In the genomic region with DNA sequence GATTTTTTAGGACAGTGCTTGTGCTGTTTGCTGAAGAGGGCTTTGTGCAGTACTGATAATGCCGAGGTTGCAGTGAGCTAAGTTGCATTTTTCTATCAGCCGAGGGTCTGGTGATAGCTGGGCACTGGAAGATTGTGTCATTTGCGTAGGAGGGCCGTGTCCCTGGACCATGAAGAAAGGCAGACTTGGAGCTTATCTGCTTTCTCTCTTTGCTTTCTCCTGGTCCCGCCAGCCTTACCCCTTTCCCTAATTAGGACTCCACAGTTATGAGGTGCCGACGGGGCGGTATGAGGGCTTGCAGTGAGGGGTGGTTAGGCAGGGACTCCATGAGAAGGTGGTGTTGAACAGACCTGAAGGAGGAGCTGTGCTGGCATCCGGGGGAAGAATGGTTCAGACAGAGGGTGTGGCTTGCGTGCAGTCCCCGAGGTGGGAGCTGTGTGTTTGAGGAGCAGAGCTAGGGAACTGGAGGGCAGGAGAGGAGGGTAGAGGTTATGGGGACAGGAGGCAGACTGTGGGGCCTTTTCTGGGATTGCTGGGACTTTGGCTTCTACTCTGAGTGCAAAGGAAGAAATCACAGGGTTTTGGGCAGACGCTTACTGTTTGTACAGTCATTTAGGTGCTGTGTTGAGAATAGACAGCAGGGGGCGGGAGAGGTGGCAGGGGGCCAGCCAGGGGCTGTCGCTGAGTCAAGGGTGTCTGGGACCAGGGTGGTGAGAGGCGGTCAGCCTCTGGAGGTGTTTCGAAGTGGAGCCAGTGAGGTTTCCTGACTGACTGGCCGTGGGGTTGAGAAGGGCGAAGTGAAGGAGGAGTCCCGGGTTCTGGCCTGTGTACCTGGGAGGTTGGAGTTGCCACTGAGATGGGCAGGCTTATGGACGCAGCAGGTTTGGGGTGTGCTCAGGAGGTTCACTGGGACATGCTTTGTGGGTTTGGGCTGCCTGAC, we compare ENCODE assay signal across 1 cellular context.
TF ChIP-seq lines count a peak whose summit lies in the region.

No MANE protein-coding gene starts in this region.

TF ChIP-seq in HEK293, 187 proteins besides CTCF, POLR2A, EP300 and RAD21 (continued from another document):
- TF ChIP-seq, protein P1, sequence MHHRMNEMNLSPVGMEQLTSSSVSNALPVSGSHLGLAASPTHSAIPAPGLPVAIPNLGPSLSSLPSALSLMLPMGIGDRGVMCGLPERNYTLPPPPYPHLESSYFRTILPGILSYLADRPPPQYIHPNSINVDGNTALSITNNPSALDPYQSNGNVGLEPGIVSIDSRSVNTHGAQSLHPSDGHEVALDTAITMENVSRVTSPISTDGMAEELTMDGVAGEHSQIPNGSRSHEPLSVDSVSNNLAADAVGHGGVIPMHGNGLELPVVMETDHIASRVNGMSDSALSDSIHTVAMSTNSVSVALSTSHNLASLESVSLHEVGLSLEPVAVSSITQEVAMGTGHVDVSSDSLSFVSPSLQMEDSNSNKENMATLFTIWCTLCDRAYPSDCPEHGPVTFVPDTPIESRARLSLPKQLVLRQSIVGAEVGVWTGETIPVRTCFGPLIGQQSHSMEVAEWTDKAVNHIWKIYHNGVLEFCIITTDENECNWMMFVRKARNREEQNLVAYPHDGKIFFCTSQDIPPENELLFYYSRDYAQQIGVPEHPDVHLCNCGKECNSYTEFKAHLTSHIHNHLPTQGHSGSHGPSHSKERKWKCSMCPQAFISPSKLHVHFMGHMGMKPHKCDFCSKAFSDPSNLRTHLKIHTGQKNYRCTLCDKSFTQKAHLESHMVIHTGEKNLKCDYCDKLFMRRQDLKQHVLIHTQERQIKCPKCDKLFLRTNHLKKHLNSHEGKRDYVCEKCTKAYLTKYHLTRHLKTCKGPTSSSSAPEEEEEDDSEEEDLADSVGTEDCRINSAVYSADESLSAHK (tag by site-specific recombination; IDR thresholded peaks at IDR 0.05): no peak
- peak; percentile 38 for TF ChIP-seq SP3 (tag by site-specific recombination; IDR thresholded peaks at IDR 0.05)
- TF ChIP-seq GLIS1 (tag by site-specific recombination; IDR thresholded peaks at IDR 0.05): peak; percentile 48; the same call in 1 of the 2 replicates
- 0 out of 2 replicates have a peak, but pooled peaks have one; percentile 28 for TF ChIP-seq ZNF629 (tag by site-specific recombination; IDR thresholded peaks at IDR 0.05)
- TF ChIP-seq ZNF837 (tag by site-specific recombination; IDR thresholded peaks at IDR 0.05): no peak
- TF ChIP-seq EGR2 (tag by site-specific recombination; IDR thresholded peaks at IDR 0.05; ENCODE audit: low read depth): peak; percentile 69
- TF ChIP-seq ELK4 (IDR thresholded peaks at IDR 0.05; ENCODE audit: borderline replicate concordance, low read depth, low read length): no peak
- TF ChIP-seq ZNF623 (tag by site-specific recombination; IDR thresholded peaks at IDR 0.05): no peak
- TF ChIP-seq MZF1 (tag by site-specific recombination; IDR thresholded peaks at IDR 0.05; ENCODE audit: borderline replicate concordance): no peak
- TF ChIP-seq ZFHX2 (tag by site-specific recombination; conservative IDR thresholded peaks at IDR 0.05): peak; percentile 55
- no peak for TF ChIP-seq ZNF114 (tag by site-specific recombination; IDR thresholded peaks at IDR 0.05)
- TF ChIP-seq, protein P2, sequence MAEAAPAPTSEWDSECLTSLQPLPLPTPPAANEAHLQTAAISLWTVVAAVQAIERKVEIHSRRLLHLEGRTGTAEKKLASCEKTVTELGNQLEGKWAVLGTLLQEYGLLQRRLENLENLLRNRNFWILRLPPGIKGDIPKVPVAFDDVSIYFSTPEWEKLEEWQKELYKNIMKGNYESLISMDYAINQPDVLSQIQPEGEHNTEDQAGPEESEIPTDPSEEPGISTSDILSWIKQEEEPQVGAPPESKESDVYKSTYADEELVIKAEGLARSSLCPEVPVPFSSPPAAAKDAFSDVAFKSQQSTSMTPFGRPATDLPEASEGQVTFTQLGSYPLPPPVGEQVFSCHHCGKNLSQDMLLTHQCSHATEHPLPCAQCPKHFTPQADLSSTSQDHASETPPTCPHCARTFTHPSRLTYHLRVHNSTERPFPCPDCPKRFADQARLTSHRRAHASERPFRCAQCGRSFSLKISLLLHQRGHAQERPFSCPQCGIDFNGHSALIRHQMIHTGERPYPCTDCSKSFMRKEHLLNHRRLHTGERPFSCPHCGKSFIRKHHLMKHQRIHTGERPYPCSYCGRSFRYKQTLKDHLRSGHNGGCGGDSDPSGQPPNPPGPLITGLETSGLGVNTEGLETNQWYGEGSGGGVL (tag by site-specific recombination; IDR thresholded peaks at IDR 0.05): no peak
- TF ChIP-seq SALL2 (tag by site-specific recombination; IDR thresholded peaks at IDR 0.05; ENCODE audit: borderline replicate concordance): no peak
- TF ChIP-seq ZXDB (tag by site-specific recombination; IDR thresholded peaks at IDR 0.05): no peak
- no peak for TF ChIP-seq ZNF560 (tag by site-specific recombination; IDR thresholded peaks at IDR 0.05; ENCODE audit: borderline replicate concordance)
- TF ChIP-seq ZNF530 (tag by site-specific recombination; IDR thresholded peaks at IDR 0.05; ENCODE audit: low read depth): no peak
- TF ChIP-seq ZNF366 (tag by site-specific recombination; conservative IDR thresholded peaks at IDR 0.05): peak; percentile 40
- TF ChIP-seq, protein P3, sequence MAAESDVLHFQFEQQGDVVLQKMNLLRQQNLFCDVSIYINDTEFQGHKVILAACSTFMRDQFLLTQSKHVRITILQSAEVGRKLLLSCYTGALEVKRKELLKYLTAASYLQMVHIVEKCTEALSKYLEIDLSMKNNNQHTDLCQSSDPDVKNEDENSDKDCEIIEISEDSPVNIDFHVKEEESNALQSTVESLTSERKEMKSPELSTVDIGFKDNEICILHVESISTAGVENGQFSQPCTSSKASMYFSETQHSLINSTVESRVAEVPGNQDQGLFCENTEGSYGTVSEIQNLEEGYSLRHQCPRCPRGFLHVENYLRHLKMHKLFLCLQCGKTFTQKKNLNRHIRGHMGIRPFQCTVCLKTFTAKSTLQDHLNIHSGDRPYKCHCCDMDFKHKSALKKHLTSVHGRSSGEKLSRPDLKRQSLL (tag by site-specific recombination; IDR thresholded peaks at IDR 0.05): no peak
- TF ChIP-seq ZNF521 (tag by site-specific recombination; IDR thresholded peaks at IDR 0.05): no peak
- TF ChIP-seq ZNF112 (tag by site-specific recombination; IDR thresholded peaks at IDR 0.05): no peak
- TF ChIP-seq, protein P4, sequence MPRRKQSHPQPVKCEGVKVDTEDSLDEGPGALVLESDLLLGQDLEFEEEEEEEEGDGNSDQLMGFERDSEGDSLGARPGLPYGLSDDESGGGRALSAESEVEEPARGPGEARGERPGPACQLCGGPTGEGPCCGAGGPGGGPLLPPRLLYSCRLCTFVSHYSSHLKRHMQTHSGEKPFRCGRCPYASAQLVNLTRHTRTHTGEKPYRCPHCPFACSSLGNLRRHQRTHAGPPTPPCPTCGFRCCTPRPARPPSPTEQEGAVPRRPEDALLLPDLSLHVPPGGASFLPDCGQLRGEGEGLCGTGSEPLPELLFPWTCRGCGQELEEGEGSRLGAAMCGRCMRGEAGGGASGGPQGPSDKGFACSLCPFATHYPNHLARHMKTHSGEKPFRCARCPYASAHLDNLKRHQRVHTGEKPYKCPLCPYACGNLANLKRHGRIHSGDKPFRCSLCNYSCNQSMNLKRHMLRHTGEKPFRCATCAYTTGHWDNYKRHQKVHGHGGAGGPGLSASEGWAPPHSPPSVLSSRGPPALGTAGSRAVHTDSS (tag by site-specific recombination; IDR thresholded peaks at IDR 0.05): no peak
- no peak for TF ChIP-seq ZBTB1 (tag by site-specific recombination; IDR thresholded peaks at IDR 0.05)
- no peak for TF ChIP-seq HOXC10 (CRISPR knock-in tag; IDR thresholded peaks at IDR 0.05)
- no peak for TF ChIP-seq ZNF76 (tag by site-specific recombination; IDR thresholded peaks at IDR 0.05; ENCODE audit: borderline replicate concordance, low read depth)
- peak; percentile 85 for TF ChIP-seq ZBTB48 (tag by site-specific recombination; IDR thresholded peaks at IDR 0.05)
